In genomic region chr14:75259510-75259855, GRCh38 we compare ENCODE assay signal across 1 cellular context.
A peak's percentile ranks its signal among the peaks of the same experiment; 100 is the strongest.
TF ChIP-seq lines count a peak whose summit lies in the region.

No MANE protein-coding gene starts in this region.

TF ChIP-seq in HEK293, 187 proteins besides CTCF, POLR2A, EP300 and RAD21 (continued from another document):
- TF ChIP-seq ZNF707 (tag by site-specific recombination; IDR thresholded peaks at IDR 0.05) (no peak), MYNN (tag by site-specific recombination; IDR thresholded peaks at IDR 0.05; ENCODE audit: borderline replicate concordance) (no peak), ZNF510 (tag by site-specific recombination; IDR thresholded peaks at IDR 0.05; ENCODE audit: insufficient replicate concordance) (no peak), ZNF404 (tag by site-specific recombination; IDR thresholded peaks at IDR 0.05) (no peak), ATF2 (tag by site-specific recombination; IDR thresholded peaks at IDR 0.05; ENCODE audit: low read depth) (peak; percentile 91), PRDM10 (tag by site-specific recombination; IDR thresholded peaks at IDR 0.05) (peak; percentile 84), ZBTB21 (tag by site-specific recombination; IDR thresholded peaks at IDR 0.05) (no peak), ZNF2 (tag by site-specific recombination; IDR thresholded peaks at IDR 0.05) (peak; percentile 78; the same call in 1 of the 2 replicates), ZNF26 (tag by site-specific recombination; IDR thresholded peaks at IDR 0.05) (no peak), ZNF561 (tag by site-specific recombination; IDR thresholded peaks at IDR 0.05; ENCODE audit: borderline replicate concordance) (0 out of 2 replicates have a peak, but pooled peaks have one; percentile 29), ZFP69B (tag by site-specific recombination; IDR thresholded peaks at IDR 0.05) (0 out of 2 replicates have a peak, but pooled peaks have one; percentile 51)
TF ChIP-seq in HEK293: peak in this region for 16.
